In genomic region chr7:151231964-151232271, GRCh38 we compare ENCODE assay signal across 8 cellular contexts. TPM values are rescaled to one million over a fixed set of nuclear protein-coding genes. Genes with fewer than 3 reads are reported as not detected.
DNase-seq lines count a peak whose midpoint lies in the region; ATAC-seq lines count a peak whose summit lies in the region.

No MANE protein-coding gene starts in this region.

- peak overlapping the region; percentile 28 for H3K9ac ChIP-seq in iPS-15b (ENCODE audit: low read depth, low read length)

- peaks cover 29% of the 10 kb centered on the region for H3K36me3 Mint-ChIP-seq in activated CD4-positive, alpha-beta memory T cell treated with anti-CD3 and anti-CD28 coated beads, Interleukin-2, amount 10 ng/mL, durations not matched to agents 7 days and 5 days (ENCODE audit: low read depth)

- H3K27me3 Mint-ChIP-seq in activated CD4-positive, alpha-beta memory T cell treated with anti-CD3 and anti-CD28 coated beads, Interleukin-2, amount 10 ng/mL, durations not matched to agents 7 days and 5 days, result no peaks in the 10 kb centered on the region
- no peaks in the 10 kb centered on the region for H3K27me3 Mint-ChIP-seq in stimulated activated naive CD8-positive, alpha-beta T cell treated with anti-CD3 and anti-CD28 coated beads, Interleukin-15, amount 100 ng/mL, for 72 hours

- DNase-seq in NCI-H1092 treated with DMSO at 0.1 percent for 48 hours (lab: John Stamatoyannopoulos, UW), result peak; percentile 55
- DNase-seq in NCI-H1092 (lab: John Stamatoyannopoulos, UW), result no peak
- DNase-seq in activated CD4-positive, alpha-beta memory T cell treated with anti-CD3 and anti-CD28 coated beads, Interleukin-2, amount 10 ng/mL, durations not matched to agents 7 days and 5 days, result no peak
- DNase-seq in stimulated activated naive CD8-positive, alpha-beta T cell treated with anti-CD3 and anti-CD28 coated beads, Interleukin-15, amount 100 ng/mL, for 72 hours, result no peak
- DNase-seq in stimulated activated CD4-positive, alpha-beta T cell treated with anti-CD3 and anti-CD28 coated beads, Interleukin-12 subunit alpha, Interleukin-12 subunit beta, amount 100 ng/mL, for 4 hours, result no peak
- DNase-seq in NK-92 treated with Interleukin-12 subunit alpha and Interleukin-12 subunit beta, amount 100 ng/mL, for 24 hours (lab: John Stamatoyannopoulos, UW), result no peak

- H3K4me1 ChIP-seq in iPS-15b (ENCODE audit: control insufficient read depth, insufficient read depth, low read length), result peaks cover 5% of the 10 kb centered on the region

- peak overlapping the region; percentile 83 for H3K27ac Mint-ChIP-seq in activated CD4-positive, alpha-beta memory T cell treated with anti-CD3 and anti-CD28 coated beads, Interleukin-2, amount 10 ng/mL, durations not matched to agents 7 days and 5 days
- H3K27ac Mint-ChIP-seq in stimulated activated naive CD8-positive, alpha-beta T cell treated with anti-CD3 and anti-CD28 coated beads, Interleukin-15, amount 100 ng/mL, for 72 hours, result peak overlapping the region in 1 of 2 donors; percentile 90

- no peaks in the 10 kb centered on the region for H3K9me3 ChIP-seq in iPS-15b (ENCODE audit: control insufficient read depth, insufficient read depth, low read length)

- peak overlapping the region; percentile 79 for H3K4me3 ChIP-seq in iPS-15b (ENCODE audit: low read depth, low read length)

- no peak for ATAC-seq in stimulated activated naive CD8-positive, alpha-beta T cell treated with anti-CD3 and anti-CD28 coated beads, Interleukin-15, amount 100 ng/mL, for 72 hours
- no peak for ATAC-seq in HG02885 (IDR thresholded peaks at IDR 0.05; ENCODE audit: poor library complexity, unreplicated experiment)

- CTCF ChIA-PET in activated CD4-positive, alpha-beta memory T cell treated with anti-CD3 and anti-CD28 coated beads, Interleukin-2, amount 10 ng/mL, durations not matched to agents 7 days and 5 days (lab: Charles Lee), result no interaction called here

- H3K9me3 Mint-ChIP-seq in activated CD4-positive, alpha-beta memory T cell treated with anti-CD3 and anti-CD28 coated beads, Interleukin-2, amount 10 ng/mL, durations not matched to agents 7 days and 5 days, result no peaks in the 10 kb centered on the region
- no peaks in the 10 kb centered on the region for H3K9me3 Mint-ChIP-seq in stimulated activated naive CD8-positive, alpha-beta T cell treated with anti-CD3 and anti-CD28 coated beads, Interleukin-15, amount 100 ng/mL, for 72 hours

- POLR2A ChIA-PET in activated CD4-positive, alpha-beta memory T cell treated with anti-CD3 and anti-CD28 coated beads, Interleukin-2, amount 10 ng/mL, durations not matched to agents 7 days and 5 days (lab: Charles Lee), result interaction anchor here (1.3 to 3.4 kb wide), 4 partner anchors 11 to 25 kb away, joined by 4 to 38 read pairs (median 18); partner anchors contain the start of gene H2BK1

- H3K4me1 Mint-ChIP-seq in activated CD4-positive, alpha-beta memory T cell treated with anti-CD3 and anti-CD28 coated beads, Interleukin-2, amount 10 ng/mL, durations not matched to agents 7 days and 5 days, result peaks cover 51% of the 10 kb centered on the region
- H3K4me1 Mint-ChIP-seq in stimulated activated naive CD8-positive, alpha-beta T cell treated with anti-CD3 and anti-CD28 coated beads, Interleukin-15, amount 100 ng/mL, for 72 hours, result peaks cover 50% of the 10 kb centered on the region

- peak overlapping the region; percentile 99 for H3K4me3 Mint-ChIP-seq in activated CD4-positive, alpha-beta memory T cell treated with anti-CD3 and anti-CD28 coated beads, Interleukin-2, amount 10 ng/mL, durations not matched to agents 7 days and 5 days
- H3K4me3 Mint-ChIP-seq in stimulated activated naive CD8-positive, alpha-beta T cell treated with anti-CD3 and anti-CD28 coated beads, Interleukin-15, amount 100 ng/mL, for 72 hours, result peak overlapping the region; percentile 99 to 100

- H3K36me3 ChIP-seq in iPS-15b (ENCODE audit: control insufficient read depth, insufficient read depth, low read length), result peaks cover 15% of the 10 kb centered on the region

- no peaks in the 10 kb centered on the region for H3K27me3 ChIP-seq in iPS-15b (ENCODE audit: control insufficient read depth, insufficient read depth, low read length)

RNA-seq across cellular contexts. Expression of gene CHPF2, which starts 0.4 kb away (rescaled TPM):
- total RNA-seq in activated CD4-positive, alpha-beta memory T cell treated with anti-CD3 and anti-CD28 coated beads, Interleukin-2, amount 10 ng/mL, durations not matched to agents 7 days and 5 days, result 10 to 100 TPM; 56.0 to 56.4 TPM

RNA-seq across cellular contexts. Expression of gene ABCF2, which starts 4.9 kb away (rescaled TPM):
- total RNA-seq in activated CD4-positive, alpha-beta memory T cell treated with anti-CD3 and anti-CD28 coated beads, Interleukin-2, amount 10 ng/mL, durations not matched to agents 7 days and 5 days, result 10 to 100 TPM; 23.1 to 27.6 TPM

RNA-seq across cellular contexts. Expression of gene SMARCD3, which starts 16.6 kb away (rescaled TPM):
- total RNA-seq in activated CD4-positive, alpha-beta memory T cell treated with anti-CD3 and anti-CD28 coated beads, Interleukin-2, amount 10 ng/mL, durations not matched to agents 7 days and 5 days, result 1 to 10 TPM; 1.5 to 2.7 TPM

RNA-seq across cellular contexts. Expression of gene H2BK1, which starts 21.6 kb away (rescaled TPM):
- not detected for total RNA-seq in activated CD4-positive, alpha-beta memory T cell treated with anti-CD3 and anti-CD28 coated beads, Interleukin-2, amount 10 ng/mL, durations not matched to agents 7 days and 5 days

RNA-seq across cellular contexts. Expression of gene ASB10, which starts 44.9 kb away (rescaled TPM):
- total RNA-seq in activated CD4-positive, alpha-beta memory T cell treated with anti-CD3 and anti-CD28 coated beads, Interleukin-2, amount 10 ng/mL, durations not matched to agents 7 days and 5 days, result not detected
